ENCODE assay signal across 22 cellular contexts in the genomic region with DNA sequence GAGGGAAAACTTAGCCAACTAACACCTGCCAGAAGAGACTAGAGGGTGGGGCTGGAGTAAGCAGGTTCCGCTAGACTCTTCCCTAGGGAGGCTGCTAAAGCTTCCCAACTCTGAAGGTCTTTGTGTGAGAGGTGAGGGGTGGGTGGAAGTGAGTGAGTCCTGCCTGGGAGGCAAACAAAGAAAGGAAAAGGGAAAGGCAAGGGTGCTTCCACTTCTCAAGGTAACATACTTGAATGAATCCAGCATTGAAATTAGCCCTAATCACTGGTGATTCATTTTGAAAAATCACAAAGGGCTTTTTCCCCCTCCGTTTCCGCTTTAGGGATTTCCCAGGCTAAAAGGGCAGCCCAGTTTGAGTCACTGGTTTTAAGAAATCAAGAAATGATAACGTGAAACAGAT.
A peak's percentile ranks its signal among the peaks of the same experiment; 100 is the strongest.
DNase-seq lines count a peak whose midpoint lies in the region; ATAC-seq, FAIRE-seq and TF ChIP-seq lines count a peak whose summit lies in the region.
"Had no signal": no experiment of that assay in that cellular context is flagged by ENCODE, and none has a peak within 500 bp of the region (broad histone marks: within the 10 kb centered on the region; RNA-seq: fewer than 3 reads in every experiment).

No MANE protein-coding gene starts in this region.

- TF ChIP-seq POLR2A in GM12878 (IDR thresholded peaks at IDR 0.05; ENCODE audit: low read depth, low read length): no peak

- 11% methylated on average over 4 of the region's 4 CpGs for WGBS in GM12878 (ENCODE audit: insufficient coverage, insufficient replicate concordance, low lambda C conversion rate, missing lambda C conversion rate)

- H2AFZ ChIP-seq in GM12878 (ENCODE audit: control insufficient read depth, low read depth, low read length): no peak overlapping the region

- CTCF ChIA-PET in GM12878 (lab: Yijun Ruan, JAX): interaction anchor here (0.6 kb wide), 1 partner anchor 147 kb away, joined by 3 read pairs; no protein-coding TSS in a partner anchor

- BruUV-seq in GM12878 (replicated peaks; lab: Mats Ljungman, UMichigan): no TSS peak

- SMC1A ChIA-PET in GM12878 (lab: Charles Lee; ENCODE audit: uncharacterized antibody, unreplicated experiment): no interaction called here

- no peaks in the 10 kb centered on the region for H3K9me3 ChIP-seq in GM12878 (replicated peaks; ENCODE audit: control insufficient read depth, insufficient read depth, low read length)
- no peaks in the 10 kb centered on the region for H3K9me3 ChIP-seq in cardiac muscle cell (ENCODE audit: low read depth)
- H3K9me3 ChIP-seq: uterus had no signal

- H4K20me1 ChIP-seq in GM12878 (ENCODE audit: control insufficient read depth, insufficient read depth): no peaks in the 10 kb centered on the region
- H4K20me1 ChIP-seq: BLaER1 had no signal

- H3K27me3 ChIP-seq in GM12878 (replicated peaks in 1 of 2; ENCODE audit: control insufficient read depth in 2 of 2, insufficient read depth in 2 of 2, low read length in 1 of 2) (no peaks in the 10 kb centered on the region), cardiac muscle cell (no peaks in the 10 kb centered on the region)
- H3K27me3 ChIP-seq: BLaER1, uterus had no signal

- H3K4me1 ChIP-seq in GM12878 (ENCODE audit: control insufficient read depth, insufficient read depth, low read length) (no peaks in the 10 kb centered on the region), cardiac muscle cell (ENCODE audit: low read depth) (peaks cover 42% of the 10 kb centered on the region)
- H3K4me1 ChIP-seq: uterus had no signal

- FAIRE-seq in GM12878 (lab: Jason Lieb, UNC): no peak
- FAIRE-seq: colon, HTR-8/SVneo had no signal

- ATAC-seq in GM12878: peak; percentile 39; the same call in 2 of the 3 replicates
- ATAC-seq in omental fat pad (ENCODE audit: low FRiP score): peak; percentile 76
- ATAC-seq in GM18873 (IDR thresholded peaks at IDR 0.05; ENCODE audit: low FRiP score, unreplicated experiment): no peak
- ATAC-seq: activated naive CD4-positive, alpha-beta T cell treated with anti-CD3 and anti-CD28 coated beads, Interleukin-2, amount 50 U/mL, for 72 hours had no signal

- RAD21 ChIA-PET in GM12878 (lab: Charles Lee; ENCODE audit: unreplicated experiment): no interaction called here

- in situ Hi-C loops in GM12878 (cut with MboI): no loop called here

- DNase-seq in HK-2 (ENCODE audit: unreplicated experiment) (peak; percentile 8), GM12878 (ENCODE audit: low read depth, low spot score) (no peak), cardiac muscle cell (ENCODE audit: low read depth in 1 of 2, low spot score in 1 of 2) (no peak), omental fat pad (ENCODE audit: low spot score) (no peak), Ammon's horn (ENCODE audit: low spot score) (no peak), SW480 (ENCODE audit: low spot score) (no peak)
- no peak for DNase-seq in stimulated activated CD4-positive, alpha-beta T cell treated with anti-CD3 and anti-CD28 coated beads, Interleukin-4, amount 100 ng/mL, for 1 hour
- DNase-seq: activated B cell treated with CpG ODN at 0.5 μM for 24 hours; activated CD8-positive, alpha-beta memory T cell treated with anti-CD3 and anti-CD28 coated beads, Interleukin-2, amount 50 U/mL, for 48 hours; DND-41; foreskin fibroblast; immature natural killer cell; MV-4-11; NCI-H2171; stimulated activated naive B cell treated with anti-CD40 and anti-IgM and Interleukin-4, amounts not matched to agents 10 μg/mL and 1 μg/mL and 100 μg/mL, for 72 hours; SW 1271 had no signal

- no peak overlapping the region for H3K4me2 ChIP-seq in GM12878 (ENCODE audit: control insufficient read depth, insufficient read depth)
- H3K4me2 ChIP-seq: BLaER1 had no signal

- no peak for TF ChIP-seq RAD21 in GM12878 (IDR thresholded peaks at IDR 0.05; ENCODE audit: insufficient read depth, low read depth, low read length)

- intact Hi-C loops in GM12878 (cut with micrococcal nuclease; ENCODE audit: unreplicated experiment): no loop called here

- H3K27ac ChIP-seq in GM12878 (ENCODE audit: control insufficient read depth, insufficient read depth) (no peak overlapping the region), cardiac muscle cell (peak overlapping the region; percentile 99)
- H3K27ac ChIP-seq: BLaER1 had no signal

- TF ChIP-seq EP300 in GM12878 (IDR thresholded peaks at IDR 0.05; ENCODE audit: borderline replicate concordance in 1 of 2, control insufficient read depth in 1 of 2, low read depth in 2 of 2, low read length in 2 of 2): no peak

- no peak for TF ChIP-seq CTCF in GM12878 (IDR thresholded peaks at IDR 0.05 in 2 of 3, conservative IDR thresholded peaks at IDR 0.05 in 1 of 3; ENCODE audit: control insufficient read depth in 2 of 3, extremely low read depth in 1 of 3, insufficient read depth in 1 of 3, low read depth in 3 of 3, low read length in 3 of 3)
- no peak for TF ChIP-seq CTCF in cardiac muscle cell (IDR thresholded peaks at IDR 0.05; ENCODE audit: low read depth, low read length)
- no peak for TF ChIP-seq CTCF in omental fat pad (IDR thresholded peaks at IDR 0.05)

- no peak overlapping the region for H3K4me3 ChIP-seq in GM12878
- H3K4me3 ChIP-seq in cardiac muscle cell: no peak overlapping the region
- H3K4me3 ChIP-seq: BLaER1, uterus had no signal

- no peaks in the 10 kb centered on the region for H3K79me2 ChIP-seq in GM12878 (ENCODE audit: control insufficient read depth, insufficient read depth, low read length)

- H3K36me3 ChIP-seq in GM12878 (ENCODE audit: control insufficient read depth in 2 of 2, insufficient read depth in 2 of 2, low read length in 1 of 2) (no peaks in the 10 kb centered on the region), cardiac muscle cell (no peaks in the 10 kb centered on the region)
- H3K36me3 ChIP-seq: BLaER1, uterus had no signal

- POLR2A ChIA-PET in GM12878 (lab: Charles Lee): no interaction called here

- H3K9ac ChIP-seq in GM12878 (ENCODE audit: control insufficient read depth, insufficient read depth, low read length): no peak overlapping the region
- H3K9ac ChIP-seq: BLaER1 had no signal

TF ChIP-seq in GM12878, 131 proteins besides CTCF, POLR2A, EP300 and RAD21:
- TF ChIP-seq ZBTB11 (CRISPR knock-in tag; IDR thresholded peaks at IDR 0.05) (no peak), ETV6 (conservative IDR thresholded peaks at IDR 0.05 in 1 of 2, IDR thresholded peaks at IDR 0.05 in 1 of 2; ENCODE audit: borderline replicate concordance in 1 of 2, low read depth in 1 of 2) (peak in 1 of 2 experiments; percentile 96; a peak in 2 of 4 replicates), SIN3A (IDR thresholded peaks at IDR 0.05; ENCODE audit: low read depth, low read length) (no peak), GATAD2B (conservative IDR thresholded peaks at IDR 0.05; ENCODE audit: low read depth) (no peak), FOS (IDR thresholded peaks at IDR 0.05; ENCODE audit: borderline replicate concordance, extremely low read depth, insufficient read length) (no peak), JUNB (IDR thresholded peaks at IDR 0.05) (peak; percentile 47), NR2F1 (conservative IDR thresholded peaks at IDR 0.05) (peak; percentile 83), SMARCA5 (IDR thresholded peaks at IDR 0.05) (no peak)
TF ChIP-seq in GM12878: peak in this region for 3.
